Comparison of ENCODE assay signal across 38 cellular contexts in genomic region chr4:143742834-143743233, GRCh38. TPM values are rescaled to one million over a fixed set of nuclear protein-coding genes. Genes with fewer than 3 reads are reported as not detected.
"Had no signal": no experiment of that assay in that cellular context is flagged by ENCODE, and none has a peak within 500 bp of the region (broad histone marks: within the 10 kb centered on the region; RNA-seq: fewer than 3 reads in every experiment).

No MANE protein-coding gene starts in this region.

- H3K36me3 ChIP-seq: MG63 had no signal

- H3K9me3 ChIP-seq: MG63 had no signal

- H3K27me3 ChIP-seq: MG63 had no signal

- DNase-seq: Karpas-422, Kasumi-1, MG63, MM.1S, MV-4-11, NCI-H1048, NCI-H1092, NCI-H1092 treated with DMSO at 0.1 percent for 48 hours, NCI-H1105, NCI-H1105 treated with DMSO at 0.1 percent for 48 hours, NCI-H1417, NCI-H1417 treated with DMSO at 0.1 percent for 48 hours, NCI-H1436, NCI-H1436 treated with DMSO at 0.1 percent for 48 hours, NCI-H146, NCI-H1694, NCI-H1694 treated with DMSO at 0.1 percent for 48 hours, NCI-H187, NCI-H187 treated with DMSO at 0.1 percent for 48 hours, NCI-H1930, NCI-H2029, NCI-H2029 treated with DMSO at 0.1 percent for 48 hours, NCI-H2081, NCI-H2081 treated with DMSO at 0.1 percent for 48 hours, NCI-H2107, NCI-H2171, NCI-H2171 treated with DMSO at 0.1 percent for 48 hours, NCI-H2227 treated with DMSO at 0.1 percent for 48 hours, NCI-H226, NCI-H345, NCI-H446, NCI-H446 treated with DMSO at 0.1 percent for 48 hours, NCI-H510A, NCI-H510A treated with DMSO at 0.1 percent for 48 hours had no signal

- H3K4me3 ChIP-seq: MG63 had no signal

RNA-seq across cellular contexts. Expression of gene FREM3, which starts 42.4 kb away (rescaled TPM):
- total RNA-seq: LHCN-M2, M059J, MCF 10A, NCI-H460 had no signal
